In the genomic region with DNA sequence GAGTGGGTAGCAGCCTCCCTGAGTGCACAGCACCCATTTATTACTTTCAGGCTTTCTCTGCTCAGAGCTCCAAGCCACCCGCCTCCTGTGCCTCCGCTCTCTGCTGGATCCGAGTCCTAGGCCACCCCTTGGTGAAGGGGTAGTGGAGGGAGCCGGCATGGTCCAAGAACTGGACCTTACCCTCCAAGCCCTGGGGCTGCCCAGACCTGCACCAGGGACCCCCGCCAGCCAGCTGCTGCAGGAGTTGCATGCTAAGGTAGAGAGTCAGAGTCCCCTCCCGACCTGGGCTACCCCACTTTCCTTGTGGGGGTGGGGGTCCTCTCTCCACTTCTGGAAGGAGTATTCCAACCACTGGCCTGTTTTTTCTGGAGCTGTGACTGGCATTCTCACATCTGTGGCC, we compare ENCODE assay signal across 20 cellular contexts. TPM values are rescaled to one million over a fixed set of nuclear protein-coding genes. Genes with fewer than 3 reads are reported as not detected.
DNase-seq lines count a peak whose midpoint lies in the region; ATAC-seq and TF ChIP-seq lines count a peak whose summit lies in the region.
"Had no signal": no experiment of that assay in that cellular context is flagged by ENCODE, and none has a peak within 500 bp of the region (broad histone marks: within the 10 kb centered on the region; RNA-seq: fewer than 3 reads in every experiment).

No MANE protein-coding gene starts in this region.

- H3K4me3 ChIP-seq in GM23338, result no peak overlapping the region
- no peak overlapping the region for H3K4me3 ChIP-seq in neutrophil (ENCODE audit: low read depth in 1 of 2, low read length in 1 of 2)
- H3K4me3 ChIP-seq: upper lobe of right lung had no signal

- H3K9me3 Mint-ChIP-seq in activated T-cell treated with anti-CD3 and anti-CD28 coated beads, Interleukin-2, amount 50 U/mL, for 24 hours, result no peaks in the 10 kb centered on the region
- H3K9me3 Mint-ChIP-seq in GM23338, result no peaks in the 10 kb centered on the region; the same call in 2 of the 3 replicates
- H3K9me3 Mint-ChIP-seq in dendritic cell treated with granulocyte-macrophage colony-stimulating factor and Interleukin-4, amounts not matched to agents 40 ng/mL and 50 ng/mL, for 4 days, result no peaks in the 10 kb centered on the region
- H3K9me3 Mint-ChIP-seq: stimulated activated naive CD8-positive, alpha-beta T cell treated with anti-CD3 and anti-CD28 coated beads, Interleukin-15, amount 100 ng/mL, for 72 hours had no signal

- H3K27ac ChIP-seq in GM23338 (ENCODE audit: low read depth) (no peak overlapping the region), neutrophil (peak overlapping the region; percentile 92)
- H3K27ac ChIP-seq: foreskin keratinocyte, upper lobe of right lung had no signal

- peak overlapping the region; percentile 84 for H3K4me3 Mint-ChIP-seq in activated T-cell treated with anti-CD3 and anti-CD28 coated beads, Interleukin-2, amount 50 U/mL, for 24 hours
- H3K4me3 Mint-ChIP-seq in GM23338, result peak overlapping the region; percentile 75; the same call in 2 of the 3 replicates
- no peak overlapping the region for H3K4me3 Mint-ChIP-seq in dendritic cell treated with granulocyte-macrophage colony-stimulating factor and Interleukin-4, amounts not matched to agents 40 ng/mL and 50 ng/mL, for 4 days

- H3K4me1 ChIP-seq in GM23338 (ENCODE audit: insufficient read depth) (no peaks in the 10 kb centered on the region), neutrophil (ENCODE audit: control insufficient read depth in 1 of 2, insufficient read depth in 1 of 2, low read depth in 1 of 2, low read length in 1 of 2) (peaks cover 20 to 24% of the 10 kb centered on the region in 2 experiments)
- H3K4me1 ChIP-seq: foreskin keratinocyte had no signal

- no peak overlapping the region for H3K27ac Mint-ChIP-seq in activated T-cell treated with anti-CD3 and anti-CD28 coated beads, Interleukin-2, amount 50 U/mL, for 24 hours
- no peak overlapping the region for H3K27ac Mint-ChIP-seq in GM23338
- H3K27ac Mint-ChIP-seq in dendritic cell treated with granulocyte-macrophage colony-stimulating factor and Interleukin-4, amounts not matched to agents 40 ng/mL and 50 ng/mL, for 4 days, result peak overlapping the region; percentile 87

- H3K9me2 ChIP-seq in GM23338 (ENCODE audit: insufficient read depth), result no peaks in the 10 kb centered on the region

- H3K36me3 Mint-ChIP-seq in activated T-cell treated with anti-CD3 and anti-CD28 coated beads, Interleukin-2, amount 50 U/mL, for 24 hours (ENCODE audit: low read depth), result peaks cover 33% of the 10 kb centered on the region
- H3K36me3 Mint-ChIP-seq in GM23338 (ENCODE audit: low read depth), result peaks cover 3% of the 10 kb centered on the region; the same call in 1 of the 3 replicates
- peaks cover 64% of the 10 kb centered on the region for H3K36me3 Mint-ChIP-seq in dendritic cell treated with granulocyte-macrophage colony-stimulating factor and Interleukin-4, amounts not matched to agents 40 ng/mL and 50 ng/mL, for 4 days (ENCODE audit: low read depth)

- no peaks in the 10 kb centered on the region for H3K79me2 ChIP-seq in GM23338 (replicated peaks; ENCODE audit: insufficient read depth)

- no peak overlapping the region for H3K4me2 ChIP-seq in GM23338

- no peaks in the 10 kb centered on the region for H3F3A ChIP-seq in GM23338 (replicated peaks; ENCODE audit: low read depth)

- intact Hi-C loops in dendritic cell treated with granulocyte-macrophage colony-stimulating factor and Interleukin-4, amounts not matched to agents 40 ng/mL and 50 ng/mL, for 4 days (cut with micrococcal nuclease), result loop anchor here (5.0 kb wide), 4 partner anchors 37 to 527 kb away; a partner anchor contains a TSS

- no peak for DNase-seq in activated T-cell treated with anti-CD3 and anti-CD28 coated beads, Interleukin-2, amount 50 U/mL, for 24 hours
- DNase-seq in activated T-cell treated with anti-CD3 and anti-CD28 coated beads, Interleukin-2, amount 50 U/mL, for 1 hour, result no peak
- DNase-seq in GM23338 (ENCODE audit: low spot score) (no peak), NCI-H69 (lab: John Stamatoyannopoulos, UW) (no peak), NCI-H1436 treated with DMSO at 0.1 percent for 48 hours (lab: John Stamatoyannopoulos, UW) (no peak)
- DNase-seq in effector CD4-positive, alpha-beta T cell, result no peak
- DNase-seq: EL; foreskin keratinocyte; H7; NCI-H2029; NCI-H446 treated with DMSO at 0.1 percent for 48 hours; NK-92 treated with Interleukin-12 subunit alpha and Interleukin-12 subunit beta, amount 100 ng/mL, for 24 hours; stimulated activated naive CD8-positive, alpha-beta T cell treated with anti-CD3 and anti-CD28 coated beads, Interleukin-15, amount 100 ng/mL, for 72 hours; upper lobe of right lung had no signal

- ATAC-seq in GM23338, result no peak
- ATAC-seq: foreskin keratinocyte; sciatic nerve; SK-N-SH treated with all-trans-retinoic acid at 6 μM for 48 hours; stimulated activated naive CD8-positive, alpha-beta T cell treated with anti-CD3 and anti-CD28 coated beads, Interleukin-15, amount 100 ng/mL, for 72 hours; upper lobe of right lung had no signal

- H3K27me3 Mint-ChIP-seq in activated T-cell treated with anti-CD3 and anti-CD28 coated beads, Interleukin-2, amount 50 U/mL, for 24 hours, result no peaks in the 10 kb centered on the region
- peaks cover 25% of the 10 kb centered on the region for H3K27me3 Mint-ChIP-seq in GM23338 (ENCODE audit: insufficient read depth, low read depth, poor library complexity)
- H3K27me3 Mint-ChIP-seq in dendritic cell treated with granulocyte-macrophage colony-stimulating factor and Interleukin-4, amounts not matched to agents 40 ng/mL and 50 ng/mL, for 4 days, result peaks cover 9% of the 10 kb centered on the region

- H3K36me3 ChIP-seq in GM23338 (ENCODE audit: insufficient read depth) (no peaks in the 10 kb centered on the region), neutrophil (peaks cover 52% of the 10 kb centered on the region)

- no peaks in the 10 kb centered on the region; the same call in 1 of the 2 replicates for H4K20me1 ChIP-seq in GM23338 (replicated peaks; ENCODE audit: insufficient read depth)

- peaks cover 28% of the 10 kb centered on the region for H3K27me3 ChIP-seq in GM23338 (ENCODE audit: insufficient read depth)
- H3K27me3 ChIP-seq in neutrophil, result peaks cover 12% of the 10 kb centered on the region
- H3K27me3 ChIP-seq: foreskin keratinocyte had no signal

- no peak overlapping the region for H2AFZ ChIP-seq in GM23338

- no peak for TF ChIP-seq CTCF in GM23338 (conservative IDR thresholded peaks at IDR 0.05; ENCODE audit: low read depth in 2 of 2)
- TF ChIP-seq CTCF in neutrophil (IDR thresholded peaks at IDR 0.05), result no peak

- H3K9me3 ChIP-seq in neutrophil, result no peaks in the 10 kb centered on the region
- H3K9me3 ChIP-seq: upper lobe of right lung had no signal

- peaks cover 15% of the 10 kb centered on the region for H3K4me1 Mint-ChIP-seq in activated T-cell treated with anti-CD3 and anti-CD28 coated beads, Interleukin-2, amount 50 U/mL, for 24 hours (ENCODE audit: low read depth)
- H3K4me1 Mint-ChIP-seq in GM23338, result no peaks in the 10 kb centered on the region; the same call in 2 of the 3 replicates
- peaks cover 34% of the 10 kb centered on the region for H3K4me1 Mint-ChIP-seq in dendritic cell treated with granulocyte-macrophage colony-stimulating factor and Interleukin-4, amounts not matched to agents 40 ng/mL and 50 ng/mL, for 4 days (ENCODE audit: low read depth)

TF ChIP-seq in GM23338, 12 proteins besides CTCF, POLR2A, EP300 and RAD21 (continues in another document):
- TF ChIP-seq ZNF331 (CRISPR knock-in tag; IDR thresholded peaks at IDR 0.05; ENCODE audit: low read depth) (no peak), CREB1 (CRISPR knock-in tag; IDR thresholded peaks at IDR 0.05; ENCODE audit: low read depth) (no peak), POLR2AphosphoS5 (IDR thresholded peaks at IDR 0.05; ENCODE audit: low read depth) (no peak), NANOG (IDR thresholded peaks at IDR 0.05; ENCODE audit: borderline replicate concordance) (no peak)

RNA-seq across cellular contexts. Expression of a gene that starts 2.0 kb away (rescaled TPM):
- 4.3 and 5.7 TPM in 2 replicates for total RNA-seq in GM23338 (2014; rRNA removed; shearing (Covaris generic))
- 7.6 and 8.0 TPM in 2 replicates for polyA plus RNA-seq in GM23338 (2016; fragmentation: Nextera tagmentation; extraction: Ambion mirVana)

RNA-seq across cellular contexts. Expression of a gene that starts 16.4 kb away (rescaled TPM):
- 3.9 TPM in 2 replicates for total RNA-seq in GM23338 (2014; rRNA removed; shearing (Covaris generic))
- polyA plus RNA-seq in GM23338 (2016; fragmentation: Nextera tagmentation; extraction: Ambion mirVana), result 10.7 and 11.6 TPM in 2 replicates

RNA-seq across cellular contexts. Expression of a gene that starts 17.0 kb away (rescaled TPM):
- 0.14 and 0.70 TPM in 2 replicates for total RNA-seq in GM23338 (2014; rRNA removed; shearing (Covaris generic))
- polyA plus RNA-seq in GM23338 (2016; fragmentation: Nextera tagmentation; extraction: Ambion mirVana), result 1.5 and 2.6 TPM in 2 replicates
- total RNA-seq: omental fat pad, upper lobe of right lung had no signal

RNA-seq across cellular contexts. Expression of a gene that starts 21.2 kb away (rescaled TPM):
- total RNA-seq in GM23338 (2014; rRNA removed; shearing (Covaris generic)), result 3.6 and 4.1 TPM in 2 replicates
- 1.5 and 1.6 TPM in 2 replicates for polyA plus RNA-seq in GM23338 (2016; fragmentation: Nextera tagmentation; extraction: Ambion mirVana)
- total RNA-seq: endothelial cell of umbilical vein, foreskin keratinocyte had no signal
- polyA plus RNA-seq: endothelial cell of umbilical vein, foreskin keratinocyte had no signal

RNA-seq across cellular contexts. Expression of a gene that starts 28.6 kb away (rescaled TPM):
- 17.3 and 26.7 TPM in 2 replicates for total RNA-seq in GM23338 (2014; rRNA removed; shearing (Covaris generic))
- 4.0 and 4.7 TPM in 2 replicates for polyA plus RNA-seq in GM23338 (2016; fragmentation: Nextera tagmentation; extraction: Ambion mirVana)
